Comparison of ENCODE assay signal across 9 cellular contexts in the genomic region with DNA sequence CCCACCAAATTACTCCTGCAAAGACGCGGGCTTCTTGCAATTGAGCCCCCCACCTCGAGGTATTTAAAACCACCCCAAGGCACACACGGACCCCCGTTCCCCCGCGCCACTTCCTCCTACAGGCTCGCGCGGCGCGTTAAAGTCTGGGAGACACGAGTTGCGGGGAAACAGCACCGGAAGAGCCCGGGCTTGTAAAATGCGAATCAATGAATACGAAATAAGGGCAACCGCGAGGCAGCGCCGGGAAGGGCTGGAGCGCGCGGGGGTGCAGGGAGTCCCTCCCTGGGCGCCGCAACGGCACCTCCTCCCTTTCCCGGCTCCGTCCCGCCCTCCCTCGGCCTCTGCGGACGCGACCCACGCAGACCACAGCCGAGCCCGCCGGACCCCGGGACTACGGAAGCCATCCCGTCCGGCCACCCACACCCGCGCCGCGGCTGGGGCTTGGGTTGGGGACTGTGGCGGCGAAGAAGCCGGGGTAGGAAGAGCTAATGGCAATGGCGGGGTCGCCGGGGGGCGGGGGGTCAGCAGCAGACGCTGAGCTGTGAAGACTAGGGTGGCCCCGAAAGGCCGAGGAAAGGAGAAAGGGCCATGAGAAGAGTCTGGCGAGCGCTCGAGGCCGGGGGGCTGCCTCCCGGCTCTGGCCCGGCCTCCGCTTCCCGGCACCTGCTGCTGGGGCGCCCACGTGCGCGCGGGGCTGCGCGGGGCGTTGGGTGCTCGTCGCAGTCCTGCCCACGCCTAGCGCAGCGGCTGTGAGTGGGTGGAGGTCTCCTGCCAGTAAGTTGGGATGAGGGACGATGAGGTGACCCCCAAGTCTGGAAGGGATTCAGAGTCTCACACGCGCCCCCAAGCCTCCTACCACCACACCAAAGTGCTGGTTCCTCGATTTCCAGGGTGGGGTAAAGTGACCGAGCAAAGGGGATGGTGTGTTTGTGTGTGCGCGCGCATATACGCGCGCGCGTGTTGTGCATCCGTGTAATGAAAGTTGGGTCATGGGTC. TPM values are rescaled to one million over a fixed set of nuclear protein-coding genes. Genes with fewer than 3 reads are reported as not detected.
A peak's percentile ranks its signal among the peaks of the same experiment; 100 is the strongest.
DNase-seq lines count a peak whose midpoint lies in the region; ATAC-seq and TF ChIP-seq lines count a peak whose summit lies in the region.
"Had no signal": no experiment of that assay in that cellular context is flagged by ENCODE, and none has a peak within 500 bp of the region (broad histone marks: within the 10 kb centered on the region; RNA-seq: fewer than 3 reads in every experiment).

No MANE protein-coding gene starts in this region.

- intact Hi-C loops in CD14-positive monocyte (cut with micrococcal nuclease): no loop called here

- H3K9me3 ChIP-seq in Loucy (ENCODE audit: insufficient read depth, low read depth, low read length) (no peaks in the 10 kb centered on the region), skeletal muscle satellite cell (replicated peaks; ENCODE audit: low read length) (no peaks in the 10 kb centered on the region)

- H3K9ac ChIP-seq in Loucy (ENCODE audit: low read depth, low read length, poor library complexity, severe bottlenecking) (peak overlapping the region; percentile 93), skeletal muscle satellite cell (ENCODE audit: low read depth, low read length) (no peak overlapping the region)

- no peaks in the 10 kb centered on the region for H3K4me1 Mint-ChIP-seq in CD14-positive monocyte
- peaks cover 4% of the 10 kb centered on the region for H3K4me1 Mint-ChIP-seq in activated T-cell treated with anti-CD3 and anti-CD28 coated beads, Interleukin-2, amount 50 U/mL, for 4 hours (ENCODE audit: low read depth)

- H2AFZ ChIP-seq in Loucy (ENCODE audit: low read length): peak overlapping the region; percentile 88

- H3K27me3 ChIP-seq in Loucy (ENCODE audit: insufficient read depth, low read length, poor library complexity, severe bottlenecking) (no peaks in the 10 kb centered on the region), skeletal muscle satellite cell (ENCODE audit: control insufficient read depth, insufficient read depth, low read length) (peaks cover 5% of the 10 kb centered on the region)

- H4K20me1 ChIP-seq in Loucy (ENCODE audit: insufficient read depth, low read length, poor library complexity, severe bottlenecking): peaks cover 17% of the 10 kb centered on the region

- ATAC-seq in HG02981 (IDR thresholded peaks at IDR 0.05; ENCODE audit: unreplicated experiment): no peak
- no peak for ATAC-seq in activated T-cell treated with anti-CD3 and anti-CD28 coated beads, Interleukin-2, amount 50 U/mL, for 4 hours

- H3K4me3 ChIP-seq in Loucy (ENCODE audit: low read length, poor library complexity, severe bottlenecking) (peak overlapping the region; percentile 85), skeletal muscle satellite cell (ENCODE audit: low read length) (peak overlapping the region; percentile 51)

- peak overlapping the region in 1 of 2 donors; percentile 70 for H3K4me3 Mint-ChIP-seq in CD14-positive monocyte
- no peak overlapping the region for H3K4me3 Mint-ChIP-seq in activated T-cell treated with anti-CD3 and anti-CD28 coated beads, Interleukin-2, amount 50 U/mL, for 4 hours

- no peak overlapping the region for H3K27ac Mint-ChIP-seq in CD14-positive monocyte

- H3K9me2 ChIP-seq in Loucy (replicated peaks; ENCODE audit: low read depth, low read length): no peaks in the 10 kb centered on the region

- in situ Hi-C loops in GM13976 (cut with MboI; ENCODE audit: low sequenced_read_pairs, unreplicated experiment): no loop called here

- H3K36me3 Mint-ChIP-seq in CD14-positive monocyte: no peaks in the 10 kb centered on the region
- H3K36me3 Mint-ChIP-seq in activated T-cell treated with anti-CD3 and anti-CD28 coated beads, Interleukin-2, amount 50 U/mL, for 4 hours (ENCODE audit: insufficient read depth): no peaks in the 10 kb centered on the region

- H3K27me3 Mint-ChIP-seq in CD14-positive monocyte (ENCODE audit: low read depth in 3 of 3): peaks cover 39 to 49% (median 48%) of the 10 kb centered on the region in 3 donors
- peaks cover 31% of the 10 kb centered on the region for H3K27me3 Mint-ChIP-seq in activated T-cell treated with anti-CD3 and anti-CD28 coated beads, Interleukin-2, amount 50 U/mL, for 4 hours (ENCODE audit: low read depth)

- TF ChIP-seq CTCF in GM13976 (IDR thresholded peaks at IDR 0.05; ENCODE audit: borderline replicate concordance, control extremely low read depth, extremely low read depth, insufficient read depth, missing control alignments) (no peak), Loucy (conservative IDR thresholded peaks at IDR 0.05; ENCODE audit: low read length) (no peak), CD14-positive monocyte (IDR thresholded peaks at IDR 0.05) (no peak)

- H3K36me3 ChIP-seq in Loucy (ENCODE audit: insufficient read depth, low read length) (peaks cover 6% of the 10 kb centered on the region; the same call in 1 of the 2 replicates), skeletal muscle satellite cell (ENCODE audit: insufficient read depth, low read length) (no peaks in the 10 kb centered on the region)

- H3K4me1 ChIP-seq in Loucy (ENCODE audit: insufficient read depth, low read length, poor library complexity, severe bottlenecking) (peaks cover 45% of the 10 kb centered on the region), skeletal muscle satellite cell (ENCODE audit: control insufficient read depth, insufficient read depth, low read length) (no peaks in the 10 kb centered on the region)

- H3K4me2 ChIP-seq in Loucy (ENCODE audit: low read depth, low read length, poor library complexity, severe bottlenecking) (peak overlapping the region; percentile 83), skeletal muscle satellite cell (ENCODE audit: low read length) (no peak overlapping the region)

- DNase-seq in GM13976 (ENCODE audit: low spot score) (peak; percentile 40), fibroblast of gingiva (ENCODE audit: low read depth) (peak; percentile 24), CD14-positive monocyte (ENCODE audit: low spot score) (no peak)
- DNase-seq in effector CD4-positive, alpha-beta T cell: no peak
- no peak for DNase-seq in activated T-cell treated with anti-CD3 and anti-CD28 coated beads, Interleukin-2, amount 50 U/mL, for 4 hours
- DNase-seq: NCI-H1436 treated with DMSO at 0.1 percent for 48 hours had no signal

- H3K9me3 Mint-ChIP-seq in CD14-positive monocyte: peaks cover 0 to 8% (median 2%) of the 10 kb centered on the region in 7 donors
- H3K9me3 Mint-ChIP-seq in activated T-cell treated with anti-CD3 and anti-CD28 coated beads, Interleukin-2, amount 50 U/mL, for 4 hours: no peaks in the 10 kb centered on the region

- peaks cover 3% of the 10 kb centered on the region; the same call in 1 of the 2 replicates for H3F3A ChIP-seq in Loucy (ENCODE audit: low read depth)

- H3K79me2 ChIP-seq in Loucy (ENCODE audit: insufficient read depth, low read length): peaks cover 65% of the 10 kb centered on the region

RNA-seq across cellular contexts. Expression of gene NETO1, which starts 1.2 kb away (rescaled TPM):
- not detected in 2 replicates for total RNA-seq in skeletal muscle satellite cell (2012; rRNA removed)
- polyA plus RNA-seq in CD14-positive monocyte: not detected
- total RNA-seq in activated T-cell treated with anti-CD3 and anti-CD28 coated beads, Interleukin-2, amount 50 U/mL, for 4 hours: under 1 TPM in 1 of 3 donors, not detected in 2; 0.14 TPM

Comparison
In these comparisons a context has a peak if more than half of its experiments do, and no peak if none do; other contexts are left out.
1. DNase-seq: peak in GM13976 (single experiment) and fibroblast of gingiva (single experiment); none in CD14-positive monocyte (single experiment), effector CD4-positive, alpha-beta T cell (single experiment) and activated T-cell treated with anti-CD3 and anti-CD28 coated beads, Interleukin-2, amount 50 U/mL, for 4 hours (single experiment).